22 cellular contexts compared by ENCODE assay signal in genomic region chr3:102936511-102936910, GRCh38.
DNase-seq lines count a peak whose midpoint lies in the region; ATAC-seq lines count a peak whose summit lies in the region.
"Had no signal": no experiment of that assay in that cellular context is flagged by ENCODE, and none has a peak within 500 bp of the region (broad histone marks: within the 10 kb centered on the region; RNA-seq: fewer than 3 reads in every experiment).

No MANE protein-coding gene starts in this region.

- DNase-seq in ELR (ENCODE audit: low read depth) = peak; percentile 17
- peak; percentile 20 for DNase-seq in SK-N-MC (ENCODE audit: low read depth, low spot score)
- peak; percentile 46 for DNase-seq in astrocyte of the hippocampus (ENCODE audit: low read depth, low spot score)
- DNase-seq in renal cortical epithelial cell (ENCODE audit: low read depth) = peak; percentile 4
- no peak for DNase-seq in AML-193 (lab: John Stamatoyannopoulos, UW)
- no peak for DNase-seq in DMS153 (lab: John Stamatoyannopoulos, UW)
- DNase-seq in activated naive CD4-positive, alpha-beta T cell treated with anti-CD3 and anti-CD28 coated beads, Interleukin-2, amount 50 U/mL, for 72 hours (ENCODE audit: low spot score in 2 of 2) = no peak
- DNase-seq: CD4-positive, alpha-beta T cell; MV-4-11; NCI-H1105; NCI-H146; NCI-H1930; NCI-H2107; NCI-H446; NCI-H526; SHP77 had no signal

- H3K36me3 Mint-ChIP-seq in activated naive CD4-positive, alpha-beta T cell treated with anti-CD3 and anti-CD28 coated beads, Interleukin-2, amount 50 U/mL, for 72 hours = no peaks in the 10 kb centered on the region

- no peaks in the 10 kb centered on the region for H3K36me3 ChIP-seq in SK-N-MC (ENCODE audit: insufficient read depth, low read length)
- H3K36me3 ChIP-seq: BLaER1 treated with 17β-estradiol and CSF1 and Interleukin-3, amounts not matched to agents 10 nM and 100 nM had no signal

- H3K27ac Mint-ChIP-seq in activated naive CD4-positive, alpha-beta T cell treated with anti-CD3 and anti-CD28 coated beads, Interleukin-2, amount 50 U/mL, for 72 hours = no peak overlapping the region
- H3K27ac Mint-ChIP-seq: CD4-positive, alpha-beta T cell had no signal

- H3K9me3 Mint-ChIP-seq in activated naive CD4-positive, alpha-beta T cell treated with anti-CD3 and anti-CD28 coated beads, Interleukin-2, amount 50 U/mL, for 72 hours = peaks cover 5 to 9% of the 10 kb centered on the region in 2 donors

- H3K9ac ChIP-seq in SK-N-MC (ENCODE audit: insufficient read length) = no peak overlapping the region
- H3K9ac ChIP-seq: BLaER1 treated with 17β-estradiol and CSF1 and Interleukin-3, amounts not matched to agents 10 nM and 100 nM had no signal

- no peaks in the 10 kb centered on the region for H3K9me3 ChIP-seq in SK-N-MC (ENCODE audit: low read depth, low read length)

- no peak for ATAC-seq in activated naive CD4-positive, alpha-beta T cell treated with anti-CD3 and anti-CD28 coated beads, Interleukin-2, amount 50 U/mL, for 72 hours
- ATAC-seq: HCT116, HepG2, Panc1 had no signal

- no peak overlapping the region for H3K27ac ChIP-seq in SK-N-MC
- H3K27ac ChIP-seq: BLaER1 treated with 17β-estradiol and CSF1 and Interleukin-3, amounts not matched to agents 10 nM and 100 nM; HL-60; RWPE1 had no signal

- no peak overlapping the region for H3K4me3 ChIP-seq in SK-N-MC
- H3K4me3 ChIP-seq: BLaER1 treated with 17β-estradiol and CSF1 and Interleukin-3, amounts not matched to agents 10 nM and 100 nM had no signal

Comparison
In these comparisons a context has a peak if more than half of its experiments do, and no peak if none do; other contexts are left out.
1. DNase-seq: peak in ELR (single experiment), SK-N-MC (single experiment), astrocyte of the hippocampus (single experiment) and renal cortical epithelial cell (single experiment); none in AML-193 (0 of 2), DMS153 (single experiment) and activated naive CD4-positive, alpha-beta T cell treated with anti-CD3 and anti-CD28 coated beads, Interleukin-2, amount 50 U/mL, for 72 hours (0 of 2).